Comparison of ENCODE assay signal across 1 cellular context in the genomic region with DNA sequence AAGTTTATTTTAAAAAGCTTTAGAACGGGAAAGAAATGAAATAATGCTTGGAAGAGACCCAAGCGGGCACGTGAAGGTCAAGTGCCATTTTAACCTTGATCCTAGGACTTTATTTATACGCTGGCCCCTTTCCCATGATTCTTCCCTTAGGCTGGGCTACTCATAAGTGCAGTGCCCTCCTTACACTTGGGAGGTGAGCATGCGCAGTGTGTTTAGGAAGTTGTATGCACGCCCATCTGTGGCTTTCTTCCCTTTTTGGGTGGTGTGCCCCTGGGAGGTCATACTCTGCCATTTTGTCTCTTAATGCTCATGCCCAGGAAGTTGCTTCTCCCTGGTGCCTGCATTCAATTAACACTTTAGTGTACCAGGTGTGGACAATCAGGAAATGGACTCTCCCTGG.
TF ChIP-seq lines count a peak whose summit lies in the region.

No MANE protein-coding gene starts in this region.

TF ChIP-seq in GM23338, 12 proteins besides CTCF, POLR2A, EP300 and RAD21 (continued from another document):
- TF ChIP-seq, protein P1, sequence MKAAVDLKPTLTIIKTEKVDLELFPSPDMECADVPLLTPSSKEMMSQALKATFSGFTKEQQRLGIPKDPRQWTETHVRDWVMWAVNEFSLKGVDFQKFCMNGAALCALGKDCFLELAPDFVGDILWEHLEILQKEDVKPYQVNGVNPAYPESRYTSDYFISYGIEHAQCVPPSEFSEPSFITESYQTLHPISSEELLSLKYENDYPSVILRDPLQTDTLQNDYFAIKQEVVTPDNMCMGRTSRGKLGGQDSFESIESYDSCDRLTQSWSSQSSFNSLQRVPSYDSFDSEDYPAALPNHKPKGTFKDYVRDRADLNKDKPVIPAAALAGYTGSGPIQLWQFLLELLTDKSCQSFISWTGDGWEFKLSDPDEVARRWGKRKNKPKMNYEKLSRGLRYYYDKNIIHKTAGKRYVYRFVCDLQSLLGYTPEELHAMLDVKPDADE (IDR thresholded peaks at IDR 0.05) = no peak
